ENCODE assay signal across 14 cellular contexts in genomic region chr1:81387446-81387845, GRCh38.
DNase-seq lines count a peak whose midpoint lies in the region; ATAC-seq lines count a peak whose summit lies in the region.
"Had no signal": no experiment of that assay in that cellular context is flagged by ENCODE, and none has a peak within 500 bp of the region (broad histone marks: within the 10 kb centered on the region; RNA-seq: fewer than 3 reads in every experiment).

No MANE protein-coding gene starts in this region.

- ATAC-seq in GM18511 (IDR thresholded peaks at IDR 0.05; ENCODE audit: unreplicated experiment) (peak; percentile 73), GM21786 (IDR thresholded peaks at IDR 0.05; ENCODE audit: unreplicated experiment) (peak; percentile 63), left colon (peak; percentile 92), HG02884 (IDR thresholded peaks at IDR 0.05; ENCODE audit: unreplicated experiment) (no peak), HG03097 (IDR thresholded peaks at IDR 0.05; ENCODE audit: low FRiP score, unreplicated experiment) (no peak)
- ATAC-seq: A549, K562 had no signal

- intact Hi-C loops in left colon (cut with DNase I, micrococcal nuclease), result no loop called here

- DNase-seq in HuH-7 (ENCODE audit: low spot score) (peak; percentile 5), left colon (no peak), HuH-7.5 (ENCODE audit: low spot score) (no peak)
- DNase-seq: CD4-positive, alpha-beta memory T cell; DMS79 treated with DMSO at 0.1 percent for 48 hours; GF-D8; H9; IMR-90 had no signal

Comparison
In these comparisons a context has a peak if more than half of its experiments do, and no peak if none do; other contexts are left out.
1. ATAC-seq: peak in GM18511 (single experiment), GM21786 (single experiment) and left colon (single experiment); none in HG02884 (single experiment) and HG03097 (single experiment).